20 cellular contexts compared by ENCODE assay signal in genomic region chr13:22196777-22197176, GRCh38.
"Had no signal": no experiment of that assay in that cellular context is flagged by ENCODE, and none has a peak within 500 bp of the region (broad histone marks: within the 10 kb centered on the region; RNA-seq: fewer than 3 reads in every experiment).

No MANE protein-coding gene starts in this region.

- H3K4me3 ChIP-seq: cardiac muscle cell, gastrocnemius medialis, right lobe of liver, tibial artery had no signal

- DNase-seq: activated B cell treated with CpG ODN at 0.5 μM for 24 hours; activated CD4-positive, alpha-beta T cell treated with anti-CD3 and anti-CD28 coated beads for 4 hours; activated CD4-positive, alpha-beta T cell treated with anti-CD3 and anti-CD28 coated beads, Interleukin-2, amount 50 U/mL, for 48 hours; activated CD8-positive, alpha-beta memory T cell treated with anti-CD3 and anti-CD28 coated beads, Interleukin-2, amount 50 U/mL, for 48 hours; activated naive CD4-positive, alpha-beta T cell treated with anti-CD3 and anti-CD28 coated beads for 36 hours; activated T-cell treated with anti-CD3 and anti-CD28 coated beads, Interleukin-2, amount 50 U/mL, for 4 hours; effector CD4-positive, alpha-beta T cell; gastrocnemius medialis; hypothalamus; nucleus accumbens; posterior cingulate gyrus; right lobe of liver; small intestine; stimulated activated CD4-positive, alpha-beta T cell treated with anti-CD3 and anti-CD28 coated beads, Interleukin-2, amount 100 ng/mL, for 24 hours; stimulated activated naive CD8-positive, alpha-beta T cell treated with anti-CD3 and anti-CD28 coated beads, Interleukin-15, amount 100 ng/mL, for 72 hours; T-helper 9 cell; tibial artery had no signal

- H3K4me1 ChIP-seq: right lobe of liver had no signal

- H3K36me3 Mint-ChIP-seq: stimulated activated effector memory CD8-positive, alpha-beta T cell treated with anti-CD3 and anti-CD28 coated beads, Interleukin-12 subunit alpha, Interleukin-12 subunit beta, amount 100 ng/mL, for 72 hours had no signal

- H3K9me3 ChIP-seq: gastrocnemius medialis, right lobe of liver, tibial artery had no signal

- H3K27me3 ChIP-seq: cardiac muscle cell, gastrocnemius medialis, right lobe of liver, tibial artery had no signal

- H3K9me3 Mint-ChIP-seq: activated B cell treated with CpG ODN at 0.5 μM for 24 hours; activated naive CD4-positive, alpha-beta T cell treated with anti-CD3 and anti-CD28 coated beads for 36 hours; activated T-cell treated with anti-CD3 and anti-CD28 coated beads, Interleukin-2, amount 50 U/mL, for 4 hours; dendritic cell treated with granulocyte-macrophage colony-stimulating factor and Interleukin-4, amounts not matched to agents 40 ng/mL and 50 ng/mL, for 4 days; stimulated activated effector memory CD8-positive, alpha-beta T cell treated with anti-CD3 and anti-CD28 coated beads, Interleukin-12 subunit alpha, Interleukin-12 subunit beta, amount 100 ng/mL, for 72 hours; stimulated activated naive CD8-positive, alpha-beta T cell treated with anti-CD3 and anti-CD28 coated beads, Interleukin-15, amount 100 ng/mL, for 72 hours had no signal

- H3K27ac ChIP-seq: cardiac muscle cell, gastrocnemius medialis, right lobe of liver, tibial artery had no signal

- ATAC-seq: activated T-cell treated with anti-CD3 and anti-CD28 coated beads, Interleukin-2, amount 50 U/mL, for 4 hours; gastrocnemius medialis; right lobe of liver; stimulated activated effector memory CD8-positive, alpha-beta T cell treated with anti-CD3 and anti-CD28 coated beads, Interleukin-12 subunit alpha, Interleukin-12 subunit beta, amount 100 ng/mL, for 72 hours; stimulated activated naive CD8-positive, alpha-beta T cell treated with anti-CD3 and anti-CD28 coated beads, Interleukin-15, amount 100 ng/mL, for 72 hours had no signal

- H3K36me3 ChIP-seq: cardiac muscle cell, gastrocnemius medialis, right lobe of liver, tibial artery had no signal

- H3K27ac Mint-ChIP-seq: activated B cell treated with CpG ODN at 0.5 μM for 24 hours; activated naive CD4-positive, alpha-beta T cell treated with anti-CD3 and anti-CD28 coated beads for 36 hours; dendritic cell treated with granulocyte-macrophage colony-stimulating factor and Interleukin-4, amounts not matched to agents 40 ng/mL and 50 ng/mL, for 4 days; stimulated activated effector memory CD8-positive, alpha-beta T cell treated with anti-CD3 and anti-CD28 coated beads, Interleukin-12 subunit alpha, Interleukin-12 subunit beta, amount 100 ng/mL, for 72 hours had no signal

- H3K4me3 Mint-ChIP-seq: activated B cell treated with CpG ODN at 0.5 μM for 24 hours; activated naive CD4-positive, alpha-beta T cell treated with anti-CD3 and anti-CD28 coated beads for 36 hours; activated T-cell treated with anti-CD3 and anti-CD28 coated beads, Interleukin-2, amount 50 U/mL, for 4 hours; dendritic cell treated with granulocyte-macrophage colony-stimulating factor and Interleukin-4, amounts not matched to agents 40 ng/mL and 50 ng/mL, for 4 days; stimulated activated effector memory CD8-positive, alpha-beta T cell treated with anti-CD3 and anti-CD28 coated beads, Interleukin-12 subunit alpha, Interleukin-12 subunit beta, amount 100 ng/mL, for 72 hours; stimulated activated naive CD8-positive, alpha-beta T cell treated with anti-CD3 and anti-CD28 coated beads, Interleukin-15, amount 100 ng/mL, for 72 hours had no signal

- H3K27me3 Mint-ChIP-seq: activated B cell treated with CpG ODN at 0.5 μM for 24 hours; dendritic cell treated with granulocyte-macrophage colony-stimulating factor and Interleukin-4, amounts not matched to agents 40 ng/mL and 50 ng/mL, for 4 days; stimulated activated naive CD8-positive, alpha-beta T cell treated with anti-CD3 and anti-CD28 coated beads, Interleukin-15, amount 100 ng/mL, for 72 hours had no signal
